16 cellular contexts compared by ENCODE assay signal in genomic region chr3:168342946-168343856, GRCh38.
DNase-seq lines count a peak whose midpoint lies in the region; ATAC-seq and TF ChIP-seq lines count a peak whose summit lies in the region.
"Had no signal": no experiment of that assay in that cellular context is flagged by ENCODE, and none has a peak within 500 bp of the region (broad histone marks: within the 10 kb centered on the region; RNA-seq: fewer than 3 reads in every experiment).

No MANE protein-coding gene starts in this region.

- WGBS in IMR-90 (ENCODE audit: extremely low coverage in 2 of 2, insufficient read length in 1 of 2), 2 experiments = 43% methylated on average over 1 of the region's 9 CpGs; no CpG with 5 or more reads in 1 of the 2 experiments
- 54% methylated on average over 9 of the region's 9 CpGs for WGBS in hepatocyte (ENCODE audit: low lambda C conversion rate, missing lambda C conversion rate)

- H2AK5ac ChIP-seq in IMR-90 (ENCODE audit: low read depth, low read length) = no peak overlapping the region

- no peaks in the 10 kb centered on the region for H3K36me3 ChIP-seq in IMR-90 (ENCODE audit: control insufficient read depth, insufficient read depth, low read length)
- H3K36me3 ChIP-seq in hepatocyte (replicated peaks; ENCODE audit: insufficient read depth, low read depth) = no peaks in the 10 kb centered on the region

- POLR2A ChIA-PET in IMR-90 (lab: Charles Lee; ENCODE audit: unreplicated experiment) (no interaction called here), WTC11 (lab: Charles Lee) (interaction anchor here (1.0 kb wide), 1 partner anchor 17 kb away, joined by 3 read pairs; no protein-coding TSS in a partner anchor)

- H3K9me2 ChIP-seq in hepatocyte (replicated peaks; ENCODE audit: insufficient read depth) = no peaks in the 10 kb centered on the region

- H3K4ac ChIP-seq in IMR-90 (ENCODE audit: low read depth, low read length) = peak overlapping the region; percentile 22; the same call in 1 of the 2 replicates

- H3K79me2 ChIP-seq in hepatocyte = no peaks in the 10 kb centered on the region

- no peak overlapping the region for H2BK15ac ChIP-seq in IMR-90 (ENCODE audit: low read depth, low read length)

- no peak overlapping the region for H2AK9ac ChIP-seq in IMR-90 (replicated peaks; ENCODE audit: low read depth, low read length, poor library complexity)

- H2BK5ac ChIP-seq in IMR-90 (ENCODE audit: low read depth, low read length, poor library complexity, severe bottlenecking) = no peak overlapping the region

- TF ChIP-seq CTCF in IMR-90 (conservative IDR thresholded peaks at IDR 0.05; ENCODE audit: low read depth, low read length) (no peak), WTC11 (IDR thresholded peaks at IDR 0.05) (no peak), hepatocyte (IDR thresholded peaks at IDR 0.05; ENCODE audit: poor library complexity) (no peak)

- peak overlapping the region; percentile 50; the same call in 1 of the 2 replicates for H4K91ac ChIP-seq in IMR-90 (ENCODE audit: insufficient read depth, low read depth, low read length)

- H3K4me1 ChIP-seq in IMR-90 (ENCODE audit: control insufficient read depth, insufficient read depth, low read length) (peaks cover 10% of the 10 kb centered on the region), hepatocyte (ENCODE audit: insufficient read depth) (peaks cover 25% of the 10 kb centered on the region)

- no peak overlapping the region for H4K8ac ChIP-seq in IMR-90 (ENCODE audit: low read depth in 2 of 2, low read length in 2 of 2)

- H3K4me3 Mint-ChIP-seq in WTC11 = no peak overlapping the region
- H3K4me3 Mint-ChIP-seq: CD8-positive, alpha-beta T cell had no signal

- H3K36me3 Mint-ChIP-seq in WTC11 = no peaks in the 10 kb centered on the region
- H3K36me3 Mint-ChIP-seq: CD8-positive, alpha-beta T cell had no signal

- no peak overlapping the region for H3K56ac ChIP-seq in IMR-90 (ENCODE audit: extremely low read depth, insufficient read depth, low read length)

- H2AFZ ChIP-seq in IMR-90 (replicated peaks; ENCODE audit: low read length, poor library complexity) = no peak overlapping the region
- H2AFZ ChIP-seq in hepatocyte = no peak overlapping the region

- ATAC-seq in IMR-90 (ENCODE audit: low read depth) (peak; percentile 42; the same call in 1 of the 2 replicates), WTC11 (no peak)
- ATAC-seq: CD8-positive, alpha-beta T cell; Panc1; Right ventricle myocardium inferior had no signal

- no peak for DNase-seq in IMR-90
- DNase-seq in WTC11 (ENCODE audit: low spot score) = no peak
- no peak for DNase-seq in hepatocyte (ENCODE audit: low spot score)
- peak; percentile 33 for DNase-seq in retina
- DNase-seq in NCI-H1436 treated with DMSO at 0.1 percent for 48 hours (lab: John Stamatoyannopoulos, UW) = no peak
- no peak for DNase-seq in DMS114 treated with DMSO at 0.1 percent for 48 hours (lab: John Stamatoyannopoulos, UW; ENCODE audit: unreplicated experiment)
- DNase-seq in T1000 (lab: John Stamatoyannopoulos, UW) = no peak
- DNase-seq: CD8-positive, alpha-beta T cell; MV-4-11; NCI-H1436; NCI-H2081; NCI-H226; NCI-H526 had no signal

- H4K20me1 ChIP-seq in IMR-90 (ENCODE audit: insufficient read depth, low read length) (no peaks in the 10 kb centered on the region), hepatocyte (ENCODE audit: insufficient read depth, poor library complexity, severe bottlenecking) (no peaks in the 10 kb centered on the region)

- in situ Hi-C loops in IMR-90 (cut with MboI; ENCODE audit: low sequenced_read_pairs) = no loop called here

- peaks cover 3% of the 10 kb centered on the region for H3K9me1 ChIP-seq in IMR-90 (ENCODE audit: insufficient read depth, low read length)

- H2BK20ac ChIP-seq in IMR-90 (ENCODE audit: low read depth, low read length) = peak overlapping the region; percentile 27; the same call in 1 of the 2 replicates

- 0 out of 2 replicates have a peak overlapping the region, but pooled peaks have one; percentile 37 for H3K14ac ChIP-seq in IMR-90 (replicated peaks; ENCODE audit: low read depth, low read length)

- H3K79me1 ChIP-seq in IMR-90 (ENCODE audit: low read depth in 1 of 2, low read length in 2 of 2) = no peaks in the 10 kb centered on the region

- H3K9me3 Mint-ChIP-seq in WTC11 = no peaks in the 10 kb centered on the region
- H3K9me3 Mint-ChIP-seq: CD8-positive, alpha-beta T cell had no signal

- peak overlapping the region; percentile 38; the same call in 1 of the 2 replicates for H3K18ac ChIP-seq in IMR-90 (ENCODE audit: low read depth, low read length)

- H3K27ac Mint-ChIP-seq in WTC11 = peak overlapping the region; percentile 69; the same call in 1 of the 2 replicates
- H3K27ac Mint-ChIP-seq: CD8-positive, alpha-beta T cell had no signal

- H3K27ac ChIP-seq in IMR-90 (ENCODE audit: insufficient read depth, low read length) (no peak overlapping the region), hepatocyte (no peak overlapping the region)
- H3K27ac ChIP-seq: SK-N-MC had no signal

- no peaks in the 10 kb centered on the region for H3K27me3 ChIP-seq in IMR-90 (ENCODE audit: control insufficient read depth, insufficient read depth, low read length)
- H3K27me3 ChIP-seq in hepatocyte = no peaks in the 10 kb centered on the region

- dilution Hi-C loops in IMR-90 (cut with HindIII; ENCODE audit: low sequenced_read_pairs, unreplicated experiment) = no loop called here

- no peaks in the 10 kb centered on the region for H3K27me3 Mint-ChIP-seq in WTC11 (ENCODE audit: low read depth)

- H3K9ac ChIP-seq in IMR-90 (ENCODE audit: low read depth, low read length) = no peak overlapping the region

- intact Hi-C loops in IMR-90 (cut with micrococcal nuclease) = loop anchor here (5.0 kb wide), 1 partner anchor 79 kb away; no protein-coding TSS in a partner anchor

- no peak for TF ChIP-seq RAD21 in IMR-90 (IDR thresholded peaks at IDR 0.05; ENCODE audit: low read length)

- peak overlapping the region; percentile 30; the same call in 1 of the 2 replicates for H4K5ac ChIP-seq in IMR-90 (ENCODE audit: low read depth, low read length)

- H3K23ac ChIP-seq in IMR-90 (ENCODE audit: low read depth, low read length) = no peak overlapping the region

- BruUV-seq in IMR-90 (replicated peaks; lab: Mats Ljungman, UMichigan) = no TSS peak

- H3K4me3 ChIP-seq in IMR-90 (ENCODE audit: insufficient read depth, low read depth, low read length) (no peak overlapping the region), hepatocyte (no peak overlapping the region)
- H3K4me3 ChIP-seq: SK-N-MC had no signal

- CTCF ChIA-PET in IMR-90 (lab: Yijun Ruan, JAX) = no interaction called here
- CTCF ChIA-PET in WTC11 (lab: Charles Lee) = no interaction called here

- H2BK120ac ChIP-seq in IMR-90 (ENCODE audit: low read depth, low read length) = peak overlapping the region; percentile 25; the same call in 1 of the 2 replicates

- no peak for TF ChIP-seq POLR2A in IMR-90 (IDR thresholded peaks at IDR 0.05; ENCODE audit: low read depth, low read length)

- H3K9me3 ChIP-seq in IMR-90 (ENCODE audit: control insufficient read depth, insufficient read depth, low read length) (no peaks in the 10 kb centered on the region), hepatocyte (ENCODE audit: low read depth) (no peaks in the 10 kb centered on the region)

- H3K4me1 Mint-ChIP-seq in WTC11 = peaks cover 21% of the 10 kb centered on the region

- H3K4me2 ChIP-seq in IMR-90 (ENCODE audit: low read depth, low read length) = no peak overlapping the region; the same call in 1 of the 2 replicates
- H3K4me2 ChIP-seq in hepatocyte = peak overlapping the region; percentile 44

TF ChIP-seq in IMR-90, 13 proteins besides CTCF, POLR2A, EP300 and RAD21 (continues in another document):
- TF ChIP-seq, protein P1, sequence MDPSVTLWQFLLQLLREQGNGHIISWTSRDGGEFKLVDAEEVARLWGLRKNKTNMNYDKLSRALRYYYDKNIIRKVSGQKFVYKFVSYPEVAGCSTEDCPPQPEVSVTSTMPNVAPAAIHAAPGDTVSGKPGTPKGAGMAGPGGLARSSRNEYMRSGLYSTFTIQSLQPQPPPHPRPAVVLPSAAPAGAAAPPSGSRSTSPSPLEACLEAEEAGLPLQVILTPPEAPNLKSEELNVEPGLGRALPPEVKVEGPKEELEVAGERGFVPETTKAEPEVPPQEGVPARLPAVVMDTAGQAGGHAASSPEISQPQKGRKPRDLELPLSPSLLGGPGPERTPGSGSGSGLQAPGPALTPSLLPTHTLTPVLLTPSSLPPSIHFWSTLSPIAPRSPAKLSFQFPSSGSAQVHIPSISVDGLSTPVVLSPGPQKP (IDR thresholded peaks at IDR 0.05; ENCODE audit: borderline replicate concordance, low read depth, low read length) = no peak
- no peak for TF ChIP-seq RCOR1 (IDR thresholded peaks at IDR 0.05; ENCODE audit: insufficient replicate concordance, low read length)
- no peak for TF ChIP-seq FOS (IDR thresholded peaks at IDR 0.05; ENCODE audit: low read depth, low read length)
- TF ChIP-seq RFX5 (IDR thresholded peaks at IDR 0.05; ENCODE audit: low read depth, low read length) = no peak
- no peak for TF ChIP-seq CHD1 (IDR thresholded peaks at IDR 0.05; ENCODE audit: low read depth, low read length)
- TF ChIP-seq CEBPB (IDR thresholded peaks at IDR 0.05; ENCODE audit: low read depth, low read length) = no peak
- TF ChIP-seq NFE2L2 (IDR thresholded peaks at IDR 0.05; ENCODE audit: low read depth, low read length) = no peak
- no peak for TF ChIP-seq MAZ (IDR thresholded peaks at IDR 0.05; ENCODE audit: borderline replicate concordance, low read depth, low read length)
